In genomic region chr17:82104797-82105416, GRCh38 we compare ENCODE assay signal across 11 cellular contexts. TPM values are rescaled to one million over a fixed set of nuclear protein-coding genes. Genes with fewer than 3 reads are reported as not detected.
DNase-seq lines count a peak whose midpoint lies in the region; ATAC-seq and TF ChIP-seq lines count a peak whose summit lies in the region.
"Had no signal": no experiment of that assay in that cellular context is flagged by ENCODE, and none has a peak within 500 bp of the region (broad histone marks: within the 10 kb centered on the region; RNA-seq: fewer than 3 reads in every experiment).

No MANE protein-coding gene starts in this region.

- TF ChIP-seq RAD21 in SK-N-SH (IDR thresholded peaks at IDR 0.05; ENCODE audit: low read length), result no peak

- H3K36me3 ChIP-seq in SK-N-SH (replicated peaks in 1 of 2; ENCODE audit: control insufficient read depth in 1 of 2, insufficient read depth in 2 of 2, low read length in 1 of 2) (peaks cover 2 to 4% of the 10 kb centered on the region in 2 experiments), MM.1S (replicated peaks; ENCODE audit: insufficient read depth, low read length) (no peaks in the 10 kb centered on the region), GM23248 (ENCODE audit: low read depth) (no peaks in the 10 kb centered on the region)
- H3K36me3 ChIP-seq: adrenal gland had no signal

- H3K4me2 ChIP-seq in SK-N-SH (no peak overlapping the region), MM.1S (ENCODE audit: low read depth, low read length) (peak overlapping the region; percentile 71; the same call in 1 of the 2 replicates), GM23248 (ENCODE audit: unreplicated experiment) (no peak overlapping the region)

- POLR2A ChIA-PET in SK-N-SH (lab: Yijun Ruan, JAX), result no interaction called here

- no peak for TF ChIP-seq EP300 in SK-N-SH (IDR thresholded peaks at IDR 0.05; ENCODE audit: borderline replicate concordance in 1 of 2, low read depth in 1 of 2, low read length in 1 of 2)

- peak overlapping the region; percentile 79 for H3K27ac Mint-ChIP-seq in progenitor cell of endocrine pancreas

- H3K9me2 ChIP-seq in SK-N-SH, result no peaks in the 10 kb centered on the region
- no peaks in the 10 kb centered on the region for H3K9me2 ChIP-seq in MM.1S (replicated peaks; ENCODE audit: insufficient read depth, low read length)
- H3K9me2 ChIP-seq in GM23248 (ENCODE audit: insufficient read depth), result no peaks in the 10 kb centered on the region

- CTCF ChIA-PET in SK-N-SH (lab: Yijun Ruan, JAX), result interaction anchor here (0.6 to 5.2 kb wide), 9 partner anchors 31 to 568 kb away, joined by 3 to 45 read pairs (median 9); partner anchors contain the start of gene RAC3

- no peaks in the 10 kb centered on the region for H3K9me3 ChIP-seq in SK-N-SH
- no peaks in the 10 kb centered on the region for H3K9me3 ChIP-seq in MM.1S (replicated peaks; ENCODE audit: insufficient read depth, low read length)
- no peaks in the 10 kb centered on the region for H3K9me3 ChIP-seq in GM23248 (ENCODE audit: low read depth)
- H3K9me3 ChIP-seq: adrenal gland had no signal

- 100% methylated on average over 7 of the region's 11 CpGs for WGBS in SK-N-SH (ENCODE audit: low lambda C conversion rate)
- 82 to 89% methylated on average over 11 of the region's 11 CpGs for WGBS in GM23248 (ENCODE audit: low coverage in 1 of 2, low lambda C conversion rate in 2 of 2, missing lambda C conversion rate in 2 of 2), 2 experiments

- H4K20me1 ChIP-seq in SK-N-SH (ENCODE audit: insufficient read depth), result no peaks in the 10 kb centered on the region
- no peaks in the 10 kb centered on the region for H4K20me1 ChIP-seq in MM.1S (ENCODE audit: insufficient read depth, low read length)
- H4K20me1 ChIP-seq in GM23248 (ENCODE audit: insufficient read depth), result no peaks in the 10 kb centered on the region

- H3K27me3 Mint-ChIP-seq in progenitor cell of endocrine pancreas, result no peaks in the 10 kb centered on the region

- ATAC-seq in SK-N-SH treated with all-trans-retinoic acid at 6 μM for 48 hours, result no peak

- H3K27ac ChIP-seq in SK-N-SH (ENCODE audit: low read depth in 2 of 2, low read length in 1 of 2) (peak overlapping the region in 1 of 2 experiments; percentile 93; a peak in 2 of 4 replicates), MM.1S (ENCODE audit: low read length) (no peak overlapping the region), caudate nucleus (ENCODE audit: low read depth, low read length) (peak overlapping the region; percentile 62), GM23248 (no peak overlapping the region)

- H3K9ac ChIP-seq in SK-N-SH, result no peak overlapping the region
- H3K9ac ChIP-seq in MM.1S (ENCODE audit: low read length), result peak overlapping the region; percentile 76; the same call in 1 of the 2 replicates
- no peak overlapping the region for H3K9ac ChIP-seq in GM23248

- DNase-seq in SK-N-SH (no peak), MM.1S (no peak), caudate nucleus (lab: John Stamatoyannopoulos, UW) (no peak), progenitor cell of endocrine pancreas (ENCODE audit: low spot score, unreplicated experiment) (no peak), GM23248 (no peak), DMS 273 (lab: John Stamatoyannopoulos, UW; ENCODE audit: unreplicated experiment) (no peak)
- DNase-seq in stimulated activated naive CD4-positive, alpha-beta T cell treated with Interleukin-2 at 50 U/mL for 16 hours (lab: John Stamatoyannopoulos, UW), result no peak
- DNase-seq: GF-D8, NCI-H2171 treated with DMSO at 0.1 percent for 48 hours had no signal

- peaks cover 1% of the 10 kb centered on the region for H3K36me3 Mint-ChIP-seq in progenitor cell of endocrine pancreas (ENCODE audit: insufficient read depth)

- in situ Hi-C loops in GM23248 (cut with MboI), result no loop called here

- peaks cover 32% of the 10 kb centered on the region for H3K4me1 Mint-ChIP-seq in progenitor cell of endocrine pancreas (ENCODE audit: low read depth)

- H2AFZ ChIP-seq in SK-N-SH (ENCODE audit: low read depth), result no peak overlapping the region
- H2AFZ ChIP-seq in MM.1S (ENCODE audit: low read length), result no peak overlapping the region
- no peak overlapping the region for H2AFZ ChIP-seq in GM23248

- H3K79me2 ChIP-seq in SK-N-SH (ENCODE audit: insufficient read depth) (no peaks in the 10 kb centered on the region), MM.1S (ENCODE audit: low read length) (peaks cover 15% of the 10 kb centered on the region), GM23248 (ENCODE audit: insufficient read depth) (no peaks in the 10 kb centered on the region)

- H3K27me3 ChIP-seq in SK-N-SH (ENCODE audit: insufficient read depth), result no peaks in the 10 kb centered on the region
- no peaks in the 10 kb centered on the region for H3K27me3 ChIP-seq in MM.1S (replicated peaks; ENCODE audit: insufficient read depth, low read length)
- no peaks in the 10 kb centered on the region for H3K27me3 ChIP-seq in GM23248 (replicated peaks; ENCODE audit: insufficient read depth)
- H3K27me3 ChIP-seq: adrenal gland had no signal

- H3K4me1 ChIP-seq in SK-N-SH (ENCODE audit: control insufficient read depth in 1 of 2, insufficient read depth in 2 of 2, low read depth in 1 of 2, low read length in 1 of 2) (peaks cover 13 to 75% of the 10 kb centered on the region in 2 experiments), MM.1S (ENCODE audit: low read length) (peaks cover 12% of the 10 kb centered on the region), GM23248 (ENCODE audit: insufficient read depth) (no peaks in the 10 kb centered on the region; the same call in 1 of the 2 replicates)

- peaks cover 7% of the 10 kb centered on the region for H3F3A ChIP-seq in SK-N-SH (replicated peaks; ENCODE audit: insufficient read depth)
- peaks cover 6% of the 10 kb centered on the region; the same call in 1 of the 2 replicates for H3F3A ChIP-seq in MM.1S (ENCODE audit: insufficient read depth, low read length)
- H3F3A ChIP-seq in GM23248 (ENCODE audit: insufficient read depth), result no peaks in the 10 kb centered on the region

- no peaks in the 10 kb centered on the region for H3K9me3 Mint-ChIP-seq in progenitor cell of endocrine pancreas (ENCODE audit: low read depth)

- H3K4me3 Mint-ChIP-seq in progenitor cell of endocrine pancreas (ENCODE audit: low read depth), result no peak overlapping the region

- TF ChIP-seq CTCF in SK-N-SH (IDR thresholded peaks at IDR 0.05) (no peak), MM.1S (IDR thresholded peaks at IDR 0.05; ENCODE audit: low read length) (no peak), progenitor cell of endocrine pancreas (IDR thresholded peaks at IDR 0.05; ENCODE audit: unreplicated experiment) (no peak)

- H3K4me3 ChIP-seq in SK-N-SH (ENCODE audit: low read depth in 2 of 2, low read length in 1 of 2) (no peak overlapping the region), MM.1S (ENCODE audit: low read length) (peak overlapping the region; percentile 69), GM23248 (no peak overlapping the region)
- H3K4me3 ChIP-seq: adrenal gland had no signal

TF ChIP-seq in SK-N-SH, 30 proteins besides CTCF, POLR2A, EP300 and RAD21:
- TF ChIP-seq CHD2 (IDR thresholded peaks at IDR 0.05; ENCODE audit: low read length, partially characterized antibody), result no peak
- TF ChIP-seq PBX3 (IDR thresholded peaks at IDR 0.05), result peak; percentile 12; the same call in 1 of the 2 replicates

TF ChIP-seq in SK-N-SH treated with all-trans-retinoic acid at 6 μM for 48 hours, 23 proteins besides CTCF, POLR2A, EP300 and RAD21 (continues in another document):
- TF ChIP-seq, protein P1, sequence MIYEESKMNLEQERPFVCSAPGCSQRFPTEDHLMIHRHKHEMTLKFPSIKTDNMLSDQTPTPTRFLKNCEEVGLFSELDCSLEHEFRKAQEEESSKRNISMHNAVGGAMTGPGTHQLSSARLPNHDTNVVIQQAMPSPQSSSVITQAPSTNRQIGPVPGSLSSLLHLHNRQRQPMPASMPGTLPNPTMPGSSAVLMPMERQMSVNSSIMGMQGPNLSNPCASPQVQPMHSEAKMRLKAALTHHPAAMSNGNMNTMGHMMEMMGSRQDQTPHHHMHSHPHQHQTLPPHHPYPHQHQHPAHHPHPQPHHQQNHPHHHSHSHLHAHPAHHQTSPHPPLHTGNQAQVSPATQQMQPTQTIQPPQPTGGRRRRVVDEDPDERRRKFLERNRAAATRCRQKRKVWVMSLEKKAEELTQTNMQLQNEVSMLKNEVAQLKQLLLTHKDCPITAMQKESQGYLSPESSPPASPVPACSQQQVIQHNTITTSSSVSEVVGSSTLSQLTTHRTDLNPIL (CRISPR knock-in tag; IDR thresholded peaks at IDR 0.05; ENCODE audit: low read depth), result no peak
- TF ChIP-seq ZC3H10 (CRISPR knock-in tag; IDR thresholded peaks at IDR 0.05), result no peak

RNA-seq across cellular contexts. Expression of gene FASN, which starts 6.9 kb away (rescaled TPM):
- 28.1 and 55.1 TPM in 2 replicates for polyA plus RNA-seq in SK-N-SH (2012; rRNA removed)
- polyA plus RNA-seq in SK-N-SH (2012; cell fraction: cytosol; rRNA removed), result 15.2 and 34.0 TPM in 2 replicates
- 174 and 219 TPM in 2 replicates for polyA plus RNA-seq in SK-N-SH (2012; cell fraction: nucleus; rRNA removed)
- 303 and 308 TPM in 2 replicates for total RNA-seq in progenitor cell of endocrine pancreas
- 33.8 and 38.2 TPM in 2 replicates for total RNA-seq in GM23248 (2014; rRNA removed; shearing (Covaris generic))
- polyA plus RNA-seq in GM23248 (2016; fragmentation: Nextera tagmentation; extraction: Ambion mirVana), result 12.7 and 16.3 TPM in 2 replicates

RNA-seq across cellular contexts. Expression of gene DUS1L, which starts 39.3 kb away (rescaled TPM):
- polyA plus RNA-seq in SK-N-SH (2012; rRNA removed) (144 and 163 TPM in 2 replicates), GM23248 (2016; fragmentation: Nextera tagmentation; extraction: Ambion mirVana) (13.3 and 27.7 TPM in 2 replicates)
- polyA plus RNA-seq in SK-N-SH (2012; cell fraction: cytosol; rRNA removed), result 57.9 and 78.7 TPM in 2 replicates
- polyA plus RNA-seq in SK-N-SH (2012; cell fraction: nucleus; rRNA removed), result 1,198 and 1,537 TPM in 2 replicates
- total RNA-seq in progenitor cell of endocrine pancreas, result 85.2 and 93.8 TPM in 2 replicates
- 61.2 and 96.4 TPM in 2 replicates for total RNA-seq in GM23248 (2014; rRNA removed; shearing (Covaris generic))

RNA-seq across cellular contexts. Expression of gene GPS1, which starts 53.2 kb away (rescaled TPM):
- polyA plus RNA-seq in SK-N-SH (2012; rRNA removed), result 264 and 272 TPM in 2 replicates
- polyA plus RNA-seq in SK-N-SH (2012; cell fraction: cytosol; rRNA removed), result 79.9 and 147 TPM in 2 replicates
- polyA plus RNA-seq in SK-N-SH (2012; cell fraction: nucleus; rRNA removed), result 584 and 643 TPM in 2 replicates
- total RNA-seq in progenitor cell of endocrine pancreas, result 134 and 137 TPM in 2 replicates
- 130 and 138 TPM in 2 replicates for total RNA-seq in GM23248 (2014; rRNA removed; shearing (Covaris generic))
- 101 and 104 TPM in 2 replicates for polyA plus RNA-seq in GM23248 (2016; fragmentation: Nextera tagmentation; extraction: Ambion mirVana)

RNA-seq across cellular contexts. Expression of gene RFNG, which starts 53.3 kb away (rescaled TPM):
- 54.4 and 68.6 TPM in 2 replicates for polyA plus RNA-seq in SK-N-SH (2012; rRNA removed)
- polyA plus RNA-seq in SK-N-SH (2012; cell fraction: cytosol; rRNA removed), result 22.9 and 37.2 TPM in 2 replicates
- polyA plus RNA-seq in SK-N-SH (2012; cell fraction: nucleus; rRNA removed), result 329 and 368 TPM in 2 replicates
- total RNA-seq in progenitor cell of endocrine pancreas, result 60.1 and 65.5 TPM in 2 replicates
- 59.8 and 61.2 TPM in 2 replicates for total RNA-seq in GM23248 (2014; rRNA removed; shearing (Covaris generic))
- 10.6 and 11.8 TPM in 2 replicates for polyA plus RNA-seq in GM23248 (2016; fragmentation: Nextera tagmentation; extraction: Ambion mirVana)
